In genomic region chr4:4408576-4409335, GRCh38 we compare ENCODE assay signal across 1 cellular context.
TF ChIP-seq lines count a peak whose summit lies in the region.

No MANE protein-coding gene starts in this region.

TF ChIP-seq in H1, 55 proteins besides CTCF, POLR2A, EP300 and RAD21:
- TF ChIP-seq TEAD4 (IDR thresholded peaks at IDR 0.05; ENCODE audit: low read depth, low read length) (no peak), SIX5 (IDR thresholded peaks at IDR 0.05; ENCODE audit: low read depth, low read length) (no peak), RXRA (IDR thresholded peaks at IDR 0.05; ENCODE audit: insufficient read depth, low read depth, low read length) (no peak), ASH2L (IDR thresholded peaks at IDR 0.05; ENCODE audit: low read length) (no peak)
